13 cellular contexts compared by ENCODE assay signal in genomic region chr3:47412842-47413520, GRCh38. TPM values are rescaled to one million over a fixed set of nuclear protein-coding genes. Genes with fewer than 3 reads are reported as not detected.
DNase-seq lines count a peak whose midpoint lies in the region; ATAC-seq, FAIRE-seq and TF ChIP-seq lines count a peak whose summit lies in the region.
"Had no signal": no experiment of that assay in that cellular context is flagged by ENCODE, and none has a peak within 500 bp of the region (broad histone marks: within the 10 kb centered on the region; RNA-seq: fewer than 3 reads in every experiment).

No MANE protein-coding gene starts in this region.

- BruUV-seq in PC-9 (replicated peaks; lab: Mats Ljungman, UMichigan): TSS peak; percentile 16

- H3K4me1 Mint-ChIP-seq in activated naive CD4-positive, alpha-beta T cell treated with anti-CD3 and anti-CD28 coated beads, Interleukin-2, amount 50 U/mL, for 24 hours: no peaks in the 10 kb centered on the region
- peaks cover 11% of the 10 kb centered on the region for H3K4me1 Mint-ChIP-seq in stimulated activated naive CD8-positive, alpha-beta T cell treated with anti-CD3 and anti-CD28 coated beads, Interleukin-15, amount 100 ng/mL, for 72 hours

- H3K9me3 ChIP-seq in PC-9 (ENCODE audit: insufficient read depth, low read depth) (no peaks in the 10 kb centered on the region), H1 (ENCODE audit: insufficient read depth in 2 of 2, low read depth in 1 of 2, low read length in 1 of 2) (peaks cover 0 to 7% of the 10 kb centered on the region in 2 experiments; a peak in 1 of 4 replicates)
- H3K9me3 ChIP-seq: BE2C had no signal

- no peak overlapping the region for H3K4ac ChIP-seq in H1 (replicated peaks; ENCODE audit: insufficient read length, low read depth, low read length)

- intact Hi-C loops in PC-9 (cut with micrococcal nuclease; ENCODE audit: unreplicated experiment): no loop called here

- H3K27me3 Mint-ChIP-seq in activated naive CD4-positive, alpha-beta T cell treated with anti-CD3 and anti-CD28 coated beads, Interleukin-2, amount 50 U/mL, for 24 hours: no peaks in the 10 kb centered on the region
- H3K27me3 Mint-ChIP-seq in stimulated activated naive CD8-positive, alpha-beta T cell treated with anti-CD3 and anti-CD28 coated beads, Interleukin-15, amount 100 ng/mL, for 72 hours: no peaks in the 10 kb centered on the region
- H3K27me3 Mint-ChIP-seq: dendritic cell treated with granulocyte-macrophage colony-stimulating factor and Interleukin-4, amounts not matched to agents 40 ng/mL and 50 ng/mL, for 4 days had no signal

- no peaks in the 10 kb centered on the region for H3K23me2 ChIP-seq in H1 (ENCODE audit: low read depth, low read length)

- H3K27me3 ChIP-seq in PC-9 (ENCODE audit: insufficient read depth, low read depth) (no peaks in the 10 kb centered on the region), H1 (replicated peaks in 1 of 4; ENCODE audit: control insufficient read depth in 3 of 4, extremely low read depth in 1 of 4, insufficient read depth in 3 of 4, low read length in 3 of 4) (no peaks in the 10 kb centered on the region)
- H3K27me3 ChIP-seq: BE2C had no signal

- no peak for DNase-seq in activated naive CD4-positive, alpha-beta T cell treated with anti-CD3 and anti-CD28 coated beads, Interleukin-2, amount 50 U/mL, for 16 hours
- DNase-seq in PC-9 (no peak), H1 (ENCODE audit: low read depth in 1 of 2, low spot score in 2 of 2) (no peak), NCI-H345 treated with DMSO at 0.1 percent for 48 hours (lab: John Stamatoyannopoulos, UW; ENCODE audit: unreplicated experiment) (no peak), NCI-H187 (lab: John Stamatoyannopoulos, UW) (no peak), NCI-H748 (lab: John Stamatoyannopoulos, UW; ENCODE audit: unreplicated experiment) (no peak)
- no peak for DNase-seq in stimulated activated naive CD8-positive, alpha-beta T cell treated with anti-CD3 and anti-CD28 coated beads, Interleukin-15, amount 100 ng/mL, for 72 hours
- DNase-seq: BE2C, SW 1271 had no signal

- POLR2A ChIA-PET in PC-9 (lab: Charles Lee; ENCODE audit: unreplicated experiment) (no interaction called here), H1 (lab: Charles Lee; ENCODE audit: partially characterized antibody) (interaction anchor here (0.9 to 1.3 kb wide), 4 partner anchors 9 to 171 kb away, joined by 3 to 4 read pairs (median 3); no protein-coding TSS in a partner anchor)

- no peak overlapping the region for H2BK20ac ChIP-seq in H1 (ENCODE audit: low read length)

- no peaks in the 10 kb centered on the region for H3K9me3 Mint-ChIP-seq in activated naive CD4-positive, alpha-beta T cell treated with anti-CD3 and anti-CD28 coated beads, Interleukin-2, amount 50 U/mL, for 24 hours
- no peaks in the 10 kb centered on the region for H3K9me3 Mint-ChIP-seq in stimulated activated naive CD8-positive, alpha-beta T cell treated with anti-CD3 and anti-CD28 coated beads, Interleukin-15, amount 100 ng/mL, for 72 hours
- H3K9me3 Mint-ChIP-seq: activated T-helper 1 cell treated with anti-CD3 and anti-CD28 coated beads, Interleukin-12 subunit alpha, Interleukin-12 subunit beta, Interleukin-2, Interleukin-4 antibody, amounts not matched to agents 30 ng/mL and 10 ng/mL and 1 ng/mL, durations not matched to agents 14 hours and 24 hours and 36 hours; dendritic cell treated with granulocyte-macrophage colony-stimulating factor and Interleukin-4, amounts not matched to agents 40 ng/mL and 50 ng/mL, for 4 days had no signal

- no peak overlapping the region for H4K91ac ChIP-seq in H1 (replicated peaks; ENCODE audit: insufficient read length, low read length)

- H3K4me3 Mint-ChIP-seq in activated naive CD4-positive, alpha-beta T cell treated with anti-CD3 and anti-CD28 coated beads, Interleukin-2, amount 50 U/mL, for 24 hours: no peak overlapping the region
- no peak overlapping the region for H3K4me3 Mint-ChIP-seq in stimulated activated naive CD8-positive, alpha-beta T cell treated with anti-CD3 and anti-CD28 coated beads, Interleukin-15, amount 100 ng/mL, for 72 hours
- H3K4me3 Mint-ChIP-seq: activated T-helper 1 cell treated with anti-CD3 and anti-CD28 coated beads, Interleukin-12 subunit alpha, Interleukin-12 subunit beta, Interleukin-2, Interleukin-4 antibody, amounts not matched to agents 30 ng/mL and 10 ng/mL and 1 ng/mL, durations not matched to agents 14 hours and 24 hours and 36 hours; dendritic cell treated with granulocyte-macrophage colony-stimulating factor and Interleukin-4, amounts not matched to agents 40 ng/mL and 50 ng/mL, for 4 days had no signal

- H2BK15ac ChIP-seq in H1 (ENCODE audit: low read length): no peak overlapping the region

- H3K18ac ChIP-seq in H1 (ENCODE audit: extremely low read depth, low read length): no peak overlapping the region

- H3F3A ChIP-seq in PC-9 (ENCODE audit: insufficient read depth, low read depth): peaks cover 4% of the 10 kb centered on the region; the same call in 1 of the 2 replicates

- H3K27ac ChIP-seq in PC-9: no peak overlapping the region
- no peak overlapping the region for H3K27ac ChIP-seq in H1 (ENCODE audit: low read depth, low read length)

- H3K4me3 ChIP-seq in PC-9: no peak overlapping the region
- no peak overlapping the region for H3K4me3 ChIP-seq in H1 (ENCODE audit: extremely low read depth in 1 of 4, insufficient read depth in 2 of 4, low read depth in 3 of 4, low read length in 4 of 4)

- no peak overlapping the region for H2BK120ac ChIP-seq in H1 (replicated peaks; ENCODE audit: low read depth, low read length)

- H3K4me2 ChIP-seq in PC-9 (no peak overlapping the region), H1 (ENCODE audit: insufficient read depth in 1 of 2, low read depth in 2 of 2, low read length in 2 of 2) (no peak overlapping the region)

- ATAC-seq in stimulated activated naive CD8-positive, alpha-beta T cell treated with anti-CD3 and anti-CD28 coated beads, Interleukin-15, amount 100 ng/mL, for 72 hours: no peak

- H4K20me1 ChIP-seq in PC-9 (ENCODE audit: insufficient read depth) (no peaks in the 10 kb centered on the region), H1 (replicated peaks in 1 of 2; ENCODE audit: control insufficient read depth in 1 of 2, insufficient read depth in 2 of 2, low read length in 2 of 2) (peaks cover 0 to 27% of the 10 kb centered on the region in 2 experiments)

- TF ChIP-seq CTCF in PC-9 (conservative IDR thresholded peaks at IDR 0.05) (no peak), H1 (IDR thresholded peaks at IDR 0.05; ENCODE audit: control extremely low read depth in 1 of 3, insufficient read depth in 1 of 3, low read depth in 1 of 3, low read length in 3 of 3) (no peak)

- no peak overlapping the region for H4K8ac ChIP-seq in H1 (ENCODE audit: extremely low read depth, insufficient read depth, low read length)

- no peaks in the 10 kb centered on the region for H3K79me1 ChIP-seq in H1 (ENCODE audit: low read depth, low read length)

- H3K4me1 ChIP-seq in PC-9 (replicated peaks; ENCODE audit: insufficient read depth) (no peaks in the 10 kb centered on the region), H1 (replicated peaks in 1 of 4; ENCODE audit: control insufficient read depth in 3 of 4, insufficient read depth in 4 of 4, low read length in 3 of 4) (no peaks in the 10 kb centered on the region; a peak in 1 of 7 replicates)
- H3K4me1 ChIP-seq: BE2C had no signal

- H4K5ac ChIP-seq in H1 (ENCODE audit: insufficient read length, low read depth, low read length): no peak overlapping the region

- no peak overlapping the region for H3K14ac ChIP-seq in H1 (ENCODE audit: insufficient read length)

- H3K79me2 ChIP-seq in PC-9 (ENCODE audit: low read depth) (no peaks in the 10 kb centered on the region), H1 (ENCODE audit: control insufficient read depth in 1 of 2, insufficient read depth in 2 of 2, low read length in 2 of 2) (no peaks in the 10 kb centered on the region)

- TF ChIP-seq EP300 in H1 (IDR thresholded peaks at IDR 0.05; ENCODE audit: borderline replicate concordance in 1 of 2, low read depth in 2 of 2, low read length in 2 of 2): no peak

- peak overlapping the region; percentile 7 for H3K27ac Mint-ChIP-seq in activated naive CD4-positive, alpha-beta T cell treated with anti-CD3 and anti-CD28 coated beads, Interleukin-2, amount 50 U/mL, for 24 hours
- H3K27ac Mint-ChIP-seq in stimulated activated naive CD8-positive, alpha-beta T cell treated with anti-CD3 and anti-CD28 coated beads, Interleukin-15, amount 100 ng/mL, for 72 hours: peak overlapping the region; percentile 46 to 89
- H3K27ac Mint-ChIP-seq: activated T-helper 1 cell treated with anti-CD3 and anti-CD28 coated beads, Interleukin-12 subunit alpha, Interleukin-12 subunit beta, Interleukin-2, Interleukin-4 antibody, amounts not matched to agents 30 ng/mL and 10 ng/mL and 1 ng/mL, durations not matched to agents 14 hours and 24 hours and 36 hours; dendritic cell treated with granulocyte-macrophage colony-stimulating factor and Interleukin-4, amounts not matched to agents 40 ng/mL and 50 ng/mL, for 4 days had no signal

- H3K36me3 Mint-ChIP-seq in activated naive CD4-positive, alpha-beta T cell treated with anti-CD3 and anti-CD28 coated beads, Interleukin-2, amount 50 U/mL, for 24 hours: peaks cover 2% of the 10 kb centered on the region

- no peak overlapping the region for H2AK5ac ChIP-seq in H1 (ENCODE audit: low read depth, low read length)

- H3K23ac ChIP-seq in H1 (ENCODE audit: insufficient read length): no peak overlapping the region

- no peak for TF ChIP-seq RAD21 in H1 (IDR thresholded peaks at IDR 0.05 in 1 of 2, conservative IDR thresholded peaks at IDR 0.05 in 1 of 2; ENCODE audit: low read depth in 2 of 2, low read length in 2 of 2)

- no peak overlapping the region for H3K9ac ChIP-seq in H1 (replicated peaks in 1 of 4; ENCODE audit: extremely low read depth in 1 of 4, low read depth in 3 of 4, low read length in 3 of 4)

- no peaks in the 10 kb centered on the region for H3K36me3 ChIP-seq in PC-9 (ENCODE audit: low read depth)
- peaks cover 21 to 71% (median 39%) of the 10 kb centered on the region in 4 experiments for H3K36me3 ChIP-seq in H1 (ENCODE audit: control insufficient read depth in 2 of 4, insufficient read depth in 4 of 4, low read length in 3 of 4)

- TF ChIP-seq POLR2A in H1 (IDR thresholded peaks at IDR 0.05; ENCODE audit: control extremely low read depth in 1 of 2, low read depth in 2 of 2, low read length in 2 of 2): no peak

- CTCF ChIA-PET in PC-9 (lab: Charles Lee): interaction anchor here (0.6 kb wide), 1 partner anchor 240 kb away, joined by 9 read pairs; no protein-coding TSS in a partner anchor
- CTCF ChIA-PET in H1 (lab: Charles Lee; ENCODE audit: partially characterized antibody): interaction anchor here (1.1 to 2.6 kb wide), 5 partner anchors 9 to 39 kb away, joined by 3 to 20 read pairs (median 4); no protein-coding TSS in a partner anchor

- 90% methylated on average over 8 of the region's 12 CpGs; no CpG with 5 or more reads in 1 of the 2 experiments for WGBS in H1 (ENCODE audit: extremely low coverage in 1 of 2, insufficient coverage in 1 of 2, insufficient read length in 1 of 2, insufficient replicate concordance in 2 of 2, low coverage in 1 of 2, low lambda C conversion rate in 2 of 2, missing lambda C conversion rate in 1 of 2), 2 experiments

- no peak overlapping the region for H2BK12ac ChIP-seq in H1 (ENCODE audit: low read depth, low read length)

- FAIRE-seq in H1 (lab: Jason Lieb, UNC): no peak
- FAIRE-seq: urothelium cell line had no signal

- H2AFZ ChIP-seq in PC-9 (no peak overlapping the region), H1 (ENCODE audit: low read length) (no peak overlapping the region)

- H2BK5ac ChIP-seq in H1 (ENCODE audit: low read depth, low read length): no peak overlapping the region; the same call in 1 of the 2 replicates

- H3K56ac ChIP-seq in H1 (replicated peaks; ENCODE audit: insufficient read length, low read depth, low read length): no peak overlapping the region

- no peaks in the 10 kb centered on the region for H3K9me2 ChIP-seq in PC-9 (ENCODE audit: insufficient read depth)

RNA-seq across cellular contexts. Expression of gene PTPN23, which starts 32.2 kb away (rescaled TPM):
- 36.9 and 38.9 TPM in 2 replicates for total RNA-seq in PC-9 (2021)
- 44.1 and 46.7 TPM in 2 replicates for total RNA-seq in H1 (2021; fragmentation: NEBNext Ultra II Directional; extraction: Animal tissue kit (Norgen Biotek cat#: 25700))
- polyA plus RNA-seq in H1 (2011; rRNA removed): 2.9 and 5.5 TPM in 2 replicates
- 2.5 TPM for polyA plus RNA-seq in H1 (2011; cell fraction: cytosol; rRNA removed)
- polyA plus RNA-seq in H1 (2011; cell fraction: nucleus; rRNA removed): 23.5 TPM
- 27.9 to 39.5 TPM (median 35.9 TPM) in 4 replicates for polyA plus RNA-seq in H1 (2012, experiment 1 of 2)
- 29.6 TPM for polyA plus RNA-seq in H1 (2012, experiment 2 of 2)
- 27.1 TPM for polyA plus RNA-seq in H1 (2013, experiment 1 of 2)
- polyA plus RNA-seq in H1 (2013, experiment 2 of 2): 29.4 TPM
- 12.3 and 13.7 TPM in 2 replicates for polyA minus RNA-seq in H1 (2011; rRNA and poly(A)+ RNA removed)
- 13.4 TPM for polyA minus RNA-seq in H1 (2011; cell fraction: cytosol; rRNA and poly(A)+ RNA removed)
- polyA minus RNA-seq in H1 (2011; cell fraction: nucleus; rRNA and poly(A)+ RNA removed): 23.1 TPM
